Comparison of ENCODE assay signal across 13 cellular contexts in the genomic region with DNA sequence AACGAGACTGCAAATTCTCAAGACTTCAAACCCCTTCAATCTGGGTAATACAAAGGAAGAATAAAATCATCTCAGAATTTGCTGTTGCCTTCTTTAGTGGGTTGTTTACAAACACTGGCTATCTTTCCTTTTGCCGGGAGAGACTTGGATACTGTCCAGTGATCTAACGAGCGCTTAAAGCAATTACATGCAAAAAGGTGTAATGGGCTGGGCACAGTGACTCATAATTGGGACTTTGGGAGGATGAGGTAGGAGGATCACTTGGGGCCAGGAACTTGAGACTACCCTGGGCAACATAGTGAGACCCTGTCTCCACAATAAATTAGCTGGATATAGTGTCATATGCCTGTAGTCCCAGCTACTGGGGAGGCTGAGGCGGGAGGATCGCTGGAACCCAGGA. TPM values are rescaled to one million over a fixed set of nuclear protein-coding genes. Genes with fewer than 3 reads are reported as not detected.
"Had no signal": no experiment of that assay in that cellular context is flagged by ENCODE, and none has a peak within 500 bp of the region (broad histone marks: within the 10 kb centered on the region; RNA-seq: fewer than 3 reads in every experiment).

No MANE protein-coding gene starts in this region.

RNA-seq across cellular contexts. Expression of gene DEFB108B, which starts 52.2 kb away (rescaled TPM):
- total RNA-seq: body of pancreas, dermis blood vessel endothelial cell, frontal cortex, liver, mucosa of gallbladder, neural crest cell, occipital lobe, posterior vena cava, sigmoid colon, temporal lobe, vagina, WTC11 had no signal
- polyA plus RNA-seq: esophagus, liver, sigmoid colon had no signal
